14 cellular contexts compared by ENCODE assay signal in the genomic region with DNA sequence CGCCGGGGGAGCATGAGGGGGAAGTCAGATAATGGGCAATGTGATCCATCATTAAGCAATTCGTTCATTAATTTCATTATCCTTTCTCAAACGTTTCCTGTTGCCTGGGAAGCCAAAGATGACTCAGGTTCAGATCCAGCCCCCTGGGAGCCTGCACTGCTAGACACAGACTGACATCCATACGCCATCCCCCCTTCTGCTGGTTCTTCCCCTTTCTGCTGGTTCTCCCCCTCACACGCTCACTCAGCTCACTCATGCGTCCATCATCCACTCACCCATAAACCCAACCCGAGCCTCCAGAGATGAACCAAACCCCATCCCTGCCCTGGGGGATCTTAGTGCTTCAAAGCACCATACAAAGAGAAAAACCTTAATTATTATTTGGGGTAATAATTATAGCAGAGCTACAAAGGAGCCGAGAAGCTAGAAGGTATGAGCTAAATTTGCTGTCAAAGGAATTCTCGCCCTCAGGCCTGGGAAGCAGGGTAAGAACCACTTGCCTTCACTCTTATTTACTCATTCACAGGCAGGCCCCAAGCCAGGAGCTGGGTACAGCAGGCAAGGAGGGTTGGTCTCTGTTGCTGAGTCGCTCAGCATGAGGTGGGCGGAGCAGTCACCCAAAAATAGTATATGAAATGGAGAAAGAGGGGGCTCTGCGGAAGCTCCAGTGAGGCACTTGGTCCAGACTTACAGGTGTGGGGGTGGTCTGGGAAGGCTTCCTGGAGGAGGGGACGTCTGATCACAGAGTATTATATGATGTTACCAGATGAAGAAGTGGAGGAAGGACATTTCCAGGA. TPM values are rescaled to one million over a fixed set of nuclear protein-coding genes. Genes with fewer than 3 reads are reported as not detected.
DNase-seq lines count a peak whose midpoint lies in the region; ATAC-seq and TF ChIP-seq lines count a peak whose summit lies in the region.
"Had no signal": no experiment of that assay in that cellular context is flagged by ENCODE, and none has a peak within 500 bp of the region (broad histone marks: within the 10 kb centered on the region; RNA-seq: fewer than 3 reads in every experiment).

No MANE protein-coding gene starts in this region.

- H3K27ac ChIP-seq in RWPE2 (ENCODE audit: poor library complexity, severe bottlenecking): no peak overlapping the region
- H3K27ac ChIP-seq in lower lobe of right lung: peak overlapping the region; percentile 65

- H3K4me1 ChIP-seq in Caco-2 (peaks cover 18% of the 10 kb centered on the region), RWPE2 (ENCODE audit: insufficient read depth, poor library complexity, severe bottlenecking) (no peaks in the 10 kb centered on the region), lower lobe of right lung (peaks cover 15% of the 10 kb centered on the region)

- H3K27me3 Mint-ChIP-seq in Caco-2 (ENCODE audit: insufficient read depth, unreplicated experiment): no peaks in the 10 kb centered on the region
- H3K27me3 Mint-ChIP-seq: CD4-positive, CD25-positive, alpha-beta regulatory T cell had no signal

- DNase-seq in Caco-2: peak in 1 of 2 experiments; percentile 65
- no peak for DNase-seq in RWPE2 (ENCODE audit: low spot score)
- peak; percentile 71 for DNase-seq in lower lobe of right lung
- no peak for DNase-seq in SKM-1 treated with dmso at 0.1 percent for 144 hours (lab: John Stamatoyannopoulos, UW; ENCODE audit: unreplicated experiment)
- no peak for DNase-seq in activated naive CD4-positive, alpha-beta T cell (lab: John Stamatoyannopoulos, UW)
- DNase-seq: CD4-positive, CD25-positive, alpha-beta regulatory T cell; stimulated activated naive CD4-positive, alpha-beta T cell; T-helper 2 cell had no signal

- POLR2A ChIA-PET in Caco-2 (lab: Charles Lee): no interaction called here

- no peaks in the 10 kb centered on the region for H3K36me3 Mint-ChIP-seq in Caco-2 (ENCODE audit: insufficient read depth, unreplicated experiment)
- H3K36me3 Mint-ChIP-seq: CD4-positive, CD25-positive, alpha-beta regulatory T cell had no signal

- intact Hi-C loops in Caco-2 (cut with micrococcal nuclease; ENCODE audit: unreplicated experiment) (no loop called here), lower lobe of right lung (cut with DNase I) (no loop called here)

- H3K4me3 ChIP-seq in Caco-2 (ENCODE audit: low read depth, low read length) (no peak overlapping the region), RWPE2 (ENCODE audit: severe bottlenecking) (no peak overlapping the region), lower lobe of right lung (no peak overlapping the region)

- BruUV-seq in Caco-2 (replicated peaks; lab: Mats Ljungman, UMichigan): TSS peak; percentile 59

- peak overlapping the region; percentile 86 for H3K27ac Mint-ChIP-seq in Caco-2 (ENCODE audit: unreplicated experiment)
- H3K27ac Mint-ChIP-seq: CD4-positive, CD25-positive, alpha-beta regulatory T cell had no signal

- H3K9me3 Mint-ChIP-seq in Caco-2 (ENCODE audit: unreplicated experiment): peaks cover 6% of the 10 kb centered on the region

- H3K36me3 ChIP-seq in Caco-2 (ENCODE audit: control insufficient read depth, insufficient read depth, low read length): no peaks in the 10 kb centered on the region
- H3K36me3 ChIP-seq in RWPE2 (ENCODE audit: low read depth): no peaks in the 10 kb centered on the region
- H3K36me3 ChIP-seq in lower lobe of right lung: no peaks in the 10 kb centered on the region

- CTCF ChIA-PET in Caco-2 (lab: Charles Lee): no interaction called here

- TF ChIP-seq CTCF in Caco-2 (IDR thresholded peaks at IDR 0.05; ENCODE audit: insufficient read depth in 1 of 2, low read depth in 1 of 2, low read length in 1 of 2, severe bottlenecking in 1 of 2, unreplicated experiment in 1 of 2) (no peak), RWPE2 (IDR thresholded peaks at IDR 0.05; ENCODE audit: poor library complexity, severe bottlenecking) (no peak), lower lobe of right lung (IDR thresholded peaks at IDR 0.05) (no peak)

- peak overlapping the region; percentile 12 for H3K4me3 Mint-ChIP-seq in Caco-2 (ENCODE audit: unreplicated experiment)
- H3K4me3 Mint-ChIP-seq: CD4-positive, CD25-positive, alpha-beta regulatory T cell had no signal

- peaks cover 24% of the 10 kb centered on the region for H3K4me1 Mint-ChIP-seq in Caco-2 (ENCODE audit: low read depth, unreplicated experiment)

- ATAC-seq in HG02588 (IDR thresholded peaks at IDR 0.05; ENCODE audit: unreplicated experiment): peak; percentile 63
- ATAC-seq in RWPE2 (ENCODE audit: low read depth): peak; percentile 46; the same call in 2 of the 3 replicates
- peak; percentile 67 to 76 for ATAC-seq in lower lobe of right lung
- ATAC-seq in GM21576 (IDR thresholded peaks at IDR 0.05; ENCODE audit: unreplicated experiment): no peak
- ATAC-seq in HG03280 (IDR thresholded peaks at IDR 0.05; ENCODE audit: unreplicated experiment): no peak

- H3K9me3 ChIP-seq in Caco-2: no peaks in the 10 kb centered on the region
- H3K9me3 ChIP-seq in RWPE2 (ENCODE audit: severe bottlenecking): no peaks in the 10 kb centered on the region
- no peaks in the 10 kb centered on the region for H3K9me3 ChIP-seq in lower lobe of right lung

- no peaks in the 10 kb centered on the region for H3K27me3 ChIP-seq in Caco-2 (replicated peaks; ENCODE audit: control insufficient read depth, insufficient read depth, low read length)
- no peaks in the 10 kb centered on the region for H3K27me3 ChIP-seq in RWPE2 (ENCODE audit: insufficient read depth, poor library complexity, severe bottlenecking)
- no peaks in the 10 kb centered on the region for H3K27me3 ChIP-seq in lower lobe of right lung (ENCODE audit: low read depth)

RNA-seq across cellular contexts. Expression of a gene that starts 7.0 kb away (rescaled TPM):
- total RNA-seq in Caco-2 (2022) (92.2 and 95.6 TPM in 2 replicates), lower lobe of right lung (38.7 TPM)

RNA-seq across cellular contexts. Expression of a gene that starts 13.0 kb away (rescaled TPM):
- total RNA-seq in Caco-2 (2022): 58.1 and 60.0 TPM in 2 replicates
- 32.4 TPM for total RNA-seq in lower lobe of right lung

RNA-seq across cellular contexts. Expression of a gene that starts 41.8 kb away (rescaled TPM):
- total RNA-seq in Caco-2 (2022): not detected in 2 replicates
- total RNA-seq in lower lobe of right lung: not detected
- total RNA-seq: CD4-positive, CD25-positive, alpha-beta regulatory T cell; glomerular endothelial cell; H1; pulmonary artery endothelial cell had no signal

Comparison
In these comparisons a context has a peak if more than half of its experiments do, and no peak if none do; other contexts are left out.
1. ATAC-seq: peak in HG02588 (single experiment), RWPE2 (single experiment) and lower lobe of right lung (2 of 2); none in GM21576 (single experiment) and HG03280 (single experiment).